In genomic region chr1:33762099-33762830, GRCh38 we compare ENCODE assay signal across 21 cellular contexts.
DNase-seq lines count a peak whose midpoint lies in the region; TF ChIP-seq lines count a peak whose summit lies in the region.
"Had no signal": no experiment of that assay in that cellular context is flagged by ENCODE, and none has a peak within 500 bp of the region (broad histone marks: within the 10 kb centered on the region; RNA-seq: fewer than 3 reads in every experiment).

No MANE protein-coding gene starts in this region.

- peak overlapping the region; percentile 32 for H3K27ac ChIP-seq in cingulate gyrus (ENCODE audit: low read depth, low read length)
- peak overlapping the region; percentile 66 for H3K27ac ChIP-seq in tibial artery
- H3K27ac ChIP-seq: 22Rv1, pancreas, VCaP had no signal

- no peak for TF ChIP-seq CTCF in tibial artery (IDR thresholded peaks at IDR 0.05)

- H3K4me3 ChIP-seq in tibial artery, result no peak overlapping the region
- H3K4me3 ChIP-seq: pancreas, smooth muscle cell had no signal

- intact Hi-C loops in tibial artery (cut with DNase I; ENCODE audit: low total_unique reads), result no loop called here

- H3K4me1 ChIP-seq in tibial artery, result peaks cover 0 to 62% (median 36%) of the 10 kb centered on the region in 4 donors
- H3K4me1 ChIP-seq: pancreas had no signal

- H3K9me3 ChIP-seq in tibial artery, result no peaks in the 10 kb centered on the region
- H3K9me3 ChIP-seq: pancreas had no signal

- no peaks in the 10 kb centered on the region for H3K36me3 ChIP-seq in tibial artery
- H3K36me3 ChIP-seq: pancreas had no signal

- DNase-seq in NCI-H446 (lab: John Stamatoyannopoulos, UW), result peak; percentile 4 to 55
- DNase-seq in NCI-H446 treated with DMSO at 0.1 percent for 48 hours (lab: John Stamatoyannopoulos, UW), result no peak
- DNase-seq in medulla oblongata (ENCODE audit: extremely low spot score), result peak; percentile 13
- peak in 1 of 2 donors; percentile 34 for DNase-seq in tibial artery
- DNase-seq in HCEC 1CT, result no peak
- no peak for DNase-seq in retina
- DNase-seq in amniotic stem cell (lab: John Stamatoyannopoulos, UW), result no peak
- DNase-seq: activated CD4-positive, alpha-beta memory T cell treated with anti-CD3 and anti-CD28 coated beads, Interleukin-2, amount 10 ng/mL, durations not matched to agents 7 days and 5 days; activated naive CD8-positive, alpha-beta T cell treated with anti-CD3 and anti-CD28 coated beads for 36 hours; CD4-positive, CD25-positive, alpha-beta regulatory T cell; cerebellar nuclear complex; DMS79; foreskin melanocyte; NCI-H1694; pancreas; SHP77; T-helper 1 cell had no signal

- H3K27me3 ChIP-seq in tibial artery, result no peaks in the 10 kb centered on the region
- H3K27me3 ChIP-seq: pancreas had no signal

Comparison
In these comparisons a context has a peak if more than half of its experiments do, and no peak if none do; other contexts are left out.
1. DNase-seq: peak in NCI-H446 (2 of 2) and medulla oblongata (single experiment); none in NCI-H446 treated with DMSO at 0.1 percent for 48 hours (single experiment), HCEC 1CT (single experiment), retina (single experiment) and amniotic stem cell (single experiment).